ENCODE assay signal across 23 cellular contexts in genomic region chr19:55753401-55753800, GRCh38. TPM values are rescaled to one million over a fixed set of nuclear protein-coding genes. Genes with fewer than 3 reads are reported as not detected.
"Had no signal": no experiment of that assay in that cellular context is flagged by ENCODE, and none has a peak within 500 bp of the region (broad histone marks: within the 10 kb centered on the region; RNA-seq: fewer than 3 reads in every experiment).

No MANE protein-coding gene starts in this region.

- H3K9me3 Mint-ChIP-seq: central memory CD8-positive, alpha-beta T cell had no signal

- DNase-seq: effector memory CD4-positive, alpha-beta T cell; heart left ventricle; hippocampal formation; left ventricle myocardium inferior; occipital lobe; psoas muscle; retina; sigmoid colon; stimulated activated CD4-positive, alpha-beta T cell treated with anti-CD3 and anti-CD28 coated beads, Interleukin-12 subunit alpha, Interleukin-12 subunit beta, amount 100 ng/mL, for 4 hours; stimulated activated naive CD4-positive, alpha-beta T cell had no signal

- H3K36me3 Mint-ChIP-seq: natural killer cell treated with Interleukin-12 subunit alpha and Interleukin-12 subunit beta and Interleukin-15 and Interleukin-18, amount 100 ng/mL, for 72 hours; type B pancreatic cell had no signal

- H3K27ac Mint-ChIP-seq: natural killer cell treated with Interleukin-12 subunit alpha and Interleukin-12 subunit beta and Interleukin-15 and Interleukin-18, amount 100 ng/mL, for 72 hours; type B pancreatic cell had no signal

- H3K27me3 ChIP-seq: sigmoid colon had no signal

- H3K4me1 Mint-ChIP-seq: central memory CD8-positive, alpha-beta T cell had no signal

- H3K27me3 Mint-ChIP-seq: type B pancreatic cell had no signal

- H3K4me3 Mint-ChIP-seq: central memory CD8-positive, alpha-beta T cell; natural killer cell treated with Interleukin-12 subunit alpha and Interleukin-12 subunit beta and Interleukin-15 and Interleukin-18, amount 100 ng/mL, for 72 hours; type B pancreatic cell had no signal

- ATAC-seq: esophagus mucosa; heart left ventricle; natural killer cell treated with Interleukin-12 subunit alpha and Interleukin-12 subunit beta and Interleukin-15 and Interleukin-18, amount 100 ng/mL, for 72 hours; psoas muscle had no signal

- H3K27ac ChIP-seq: heart left ventricle, left ventricle myocardium inferior, parathyroid adenoma, psoas muscle, sigmoid colon, skin epidermis had no signal

- H3K9me3 ChIP-seq: heart left ventricle, left ventricle myocardium inferior, psoas muscle, sigmoid colon had no signal

RNA-seq across cellular contexts. Expression of gene RFPL4A, which starts 5.5 kb away (rescaled TPM):
- total RNA-seq: esophagus mucosa; fibroblast of lung; frontal cortex; glomerular endothelial cell; heart left ventricle; left ventricle myocardium inferior; lung; mesenteric fat pad; mononuclear cell; myocyte; natural killer cell treated with Interleukin-12 subunit alpha and Interleukin-12 subunit beta and Interleukin-15 and Interleukin-18, amount 100 ng/mL, for 72 hours; occipital lobe; psoas muscle; sigmoid colon had no signal

RNA-seq across cellular contexts. Expression of gene NLRP9, which starts 15.2 kb away (rescaled TPM):
- total RNA-seq: esophagus mucosa; fibroblast of lung; frontal cortex; glomerular endothelial cell; heart left ventricle; left ventricle myocardium inferior; lung; mesenteric fat pad; mononuclear cell; myocyte; natural killer cell treated with Interleukin-12 subunit alpha and Interleukin-12 subunit beta and Interleukin-15 and Interleukin-18, amount 100 ng/mL, for 72 hours; occipital lobe; psoas muscle; sigmoid colon had no signal

RNA-seq across cellular contexts. Expression of gene RFPL4AL1, which starts 15.5 kb away (rescaled TPM):
- total RNA-seq: esophagus mucosa; fibroblast of lung; frontal cortex; glomerular endothelial cell; heart left ventricle; left ventricle myocardium inferior; lung; mesenteric fat pad; mononuclear cell; myocyte; natural killer cell treated with Interleukin-12 subunit alpha and Interleukin-12 subunit beta and Interleukin-15 and Interleukin-18, amount 100 ng/mL, for 72 hours; occipital lobe; psoas muscle; sigmoid colon had no signal
